8 cellular contexts compared by ENCODE assay signal in genomic region chr3:88151358-88151757, GRCh38. TPM values are rescaled to one million over a fixed set of nuclear protein-coding genes. Genes with fewer than 3 reads are reported as not detected.
DNase-seq lines count a peak whose midpoint lies in the region; TF ChIP-seq lines count a peak whose summit lies in the region.

No MANE protein-coding gene starts in this region.

- H3K4me1 Mint-ChIP-seq in endodermal cell (peaks cover 29% of the 10 kb centered on the region), progenitor cell of endocrine pancreas (ENCODE audit: low read depth) (peaks cover 24% of the 10 kb centered on the region)

- H3K4me1 ChIP-seq in NT2/D1 (ENCODE audit: insufficient read depth, insufficient read length) (no peaks in the 10 kb centered on the region), endodermal cell (ENCODE audit: control insufficient read depth, insufficient read depth, low read length) (peaks cover 3% of the 10 kb centered on the region)

- H3K9me3 Mint-ChIP-seq in endodermal cell (no peaks in the 10 kb centered on the region), progenitor cell of endocrine pancreas (ENCODE audit: low read depth) (no peaks in the 10 kb centered on the region)

- H3K9me3 ChIP-seq in NT2/D1 (ENCODE audit: insufficient read depth, low read length): no peaks in the 10 kb centered on the region
- H3K9me3 ChIP-seq in endodermal cell (ENCODE audit: control insufficient read depth, low read length): no peaks in the 10 kb centered on the region

- DNase-seq in GM10266 (ENCODE audit: extremely low spot score) (peak; percentile 10), NT2/D1 (ENCODE audit: low read depth, low spot score) (no peak), endodermal cell (no peak), progenitor cell of endocrine pancreas (ENCODE audit: low spot score, unreplicated experiment) (no peak), NOMO-1 treated with dmso at 0.1 percent for 144 hours (lab: John Stamatoyannopoulos, UW; ENCODE audit: unreplicated experiment) (no peak), midbrain (lab: John Stamatoyannopoulos, UW) (no peak), NCI-H526 treated with DMSO at 0.1 percent for 48 hours (lab: John Stamatoyannopoulos, UW) (no peak)
- no peak for DNase-seq in stimulated activated CD4-positive, alpha-beta T cell treated with anti-CD3 and anti-CD28 coated beads, Interleukin-1b, Interleukin-23, amount 100 ng/mL, for 48 hours

- H3K27me3 ChIP-seq in NT2/D1 (ENCODE audit: insufficient read depth, insufficient read length) (no peaks in the 10 kb centered on the region), endodermal cell (ENCODE audit: control insufficient read depth, insufficient read depth, low read length, poor library complexity, severe bottlenecking) (no peaks in the 10 kb centered on the region)

- no peak for TF ChIP-seq CTCF in GM10266 (IDR thresholded peaks at IDR 0.05; ENCODE audit: control insufficient read depth, insufficient read depth, low read depth, missing control alignments)
- no peak for TF ChIP-seq CTCF in endodermal cell (conservative IDR thresholded peaks at IDR 0.05)
- TF ChIP-seq CTCF in progenitor cell of endocrine pancreas (IDR thresholded peaks at IDR 0.05; ENCODE audit: unreplicated experiment): no peak

- H3K4me3 Mint-ChIP-seq in endodermal cell (peak overlapping the region; percentile 93), progenitor cell of endocrine pancreas (ENCODE audit: low read depth) (peak overlapping the region; percentile 97)

- H3K36me3 Mint-ChIP-seq in endodermal cell (ENCODE audit: low read depth): peaks cover 27% of the 10 kb centered on the region
- H3K36me3 Mint-ChIP-seq in progenitor cell of endocrine pancreas (ENCODE audit: insufficient read depth): peaks cover 15% of the 10 kb centered on the region

- 68 to 94% methylated on average over 2 to 4 of the region's 4 CpGs for WGBS in endodermal cell (ENCODE audit: insufficient coverage in 1 of 2, insufficient read length in 1 of 2), 2 experiments

- H3K4me3 ChIP-seq in NT2/D1 (ENCODE audit: insufficient read length, low read depth) (peak overlapping the region; percentile 97), endodermal cell (ENCODE audit: low read length) (peak overlapping the region; percentile 95)

- no peak overlapping the region for H3K27ac ChIP-seq in endodermal cell (ENCODE audit: low read depth, low read length)

- no peak overlapping the region for H3K27ac Mint-ChIP-seq in endodermal cell
- H3K27ac Mint-ChIP-seq in progenitor cell of endocrine pancreas: no peak overlapping the region

- H3K9ac ChIP-seq in NT2/D1 (ENCODE audit: insufficient read length, low read depth) (peak overlapping the region; percentile 44), endodermal cell (ENCODE audit: extremely low read depth, low read length, poor library complexity, severe bottlenecking) (peak overlapping the region; percentile 77)

- no peaks in the 10 kb centered on the region for H3K27me3 Mint-ChIP-seq in endodermal cell (ENCODE audit: insufficient read depth)
- no peaks in the 10 kb centered on the region for H3K27me3 Mint-ChIP-seq in progenitor cell of endocrine pancreas

- H3K36me3 ChIP-seq in NT2/D1 (ENCODE audit: insufficient read depth, insufficient read length, low read length): peaks cover 41% of the 10 kb centered on the region
- peaks cover 29% of the 10 kb centered on the region for H3K36me3 ChIP-seq in endodermal cell (ENCODE audit: control insufficient read depth, insufficient read depth, low read length)

RNA-seq across cellular contexts. Expression of gene C3orf38, which starts 1.6 kb away (rescaled TPM):
- total RNA-seq in endodermal cell (10 to 100 TPM; 35.9 to 37.9 TPM), progenitor cell of endocrine pancreas (30.7 and 35.4 TPM in 2 replicates)
- 34.3 TPM for polyA plus RNA-seq in endodermal cell (2013, experiment 1 of 2)
- polyA plus RNA-seq in endodermal cell (2013, experiment 2 of 2): 29.4 TPM
